In genomic region chr1:184636156-184636448, GRCh38 we compare ENCODE assay signal across 16 cellular contexts.
DNase-seq lines count a peak whose midpoint lies in the region; ATAC-seq and TF ChIP-seq lines count a peak whose summit lies in the region.
"Had no signal": no experiment of that assay in that cellular context is flagged by ENCODE, and none has a peak within 500 bp of the region (broad histone marks: within the 10 kb centered on the region; RNA-seq: fewer than 3 reads in every experiment).

No MANE protein-coding gene starts in this region.

- TF ChIP-seq CTCF in esophagus muscularis mucosa (IDR thresholded peaks at IDR 0.05) (no peak), neural crest cell (conservative IDR thresholded peaks at IDR 0.05) (no peak), smooth muscle cell (IDR thresholded peaks at IDR 0.05; ENCODE audit: borderline replicate concordance, insufficient read depth, poor library complexity, severe bottlenecking) (no peak), CD14-positive monocyte (IDR thresholded peaks at IDR 0.05) (no peak)

- ATAC-seq in HG03280 (IDR thresholded peaks at IDR 0.05; ENCODE audit: unreplicated experiment), result no peak
- ATAC-seq in GM18868 (IDR thresholded peaks at IDR 0.05; ENCODE audit: unreplicated experiment), result no peak
- ATAC-seq: GM12878, HCT116 had no signal

- H3F3A ChIP-seq in smooth muscle cell (ENCODE audit: low read depth), result no peaks in the 10 kb centered on the region

- H3K27ac Mint-ChIP-seq in neural crest cell (ENCODE audit: unreplicated experiment) (peak overlapping the region; percentile 45), CD14-positive monocyte (no peak overlapping the region)
- H3K27ac Mint-ChIP-seq: CD4-positive, CD25-positive, alpha-beta regulatory T cell had no signal

- peaks cover 19 to 41% (median 31%) of the 10 kb centered on the region in 4 donors for H3K4me1 ChIP-seq in esophagus muscularis mucosa
- H3K4me1 ChIP-seq in smooth muscle cell (ENCODE audit: low read depth), result peaks cover 13% of the 10 kb centered on the region

- H3K36me3 ChIP-seq in esophagus muscularis mucosa, result no peaks in the 10 kb centered on the region
- H3K36me3 ChIP-seq in smooth muscle cell (ENCODE audit: low read depth), result no peaks in the 10 kb centered on the region

- H3K4me3 Mint-ChIP-seq in neural crest cell (no peak overlapping the region), CD14-positive monocyte (no peak overlapping the region)
- H3K4me3 Mint-ChIP-seq: CD4-positive, CD25-positive, alpha-beta regulatory T cell had no signal

- H3K4me3 ChIP-seq in esophagus muscularis mucosa (no peak overlapping the region), smooth muscle cell (no peak overlapping the region)
- H3K4me3 ChIP-seq: GM12878 had no signal

- peak; percentile 27 for DNase-seq in RPMI7951 (ENCODE audit: low read depth)
- DNase-seq in esophagus muscularis mucosa (ENCODE audit: extremely low spot score), result no peak
- no peak for DNase-seq in neural crest cell (ENCODE audit: low read depth, low spot score)
- DNase-seq in smooth muscle cell (lab: John Stamatoyannopoulos, UW; ENCODE audit: unreplicated experiment), result no peak
- no peak for DNase-seq in SKM-1 treated with dmso at 0.1 percent for 144 hours (lab: John Stamatoyannopoulos, UW; ENCODE audit: unreplicated experiment)
- no peak for DNase-seq in CD14-positive monocyte (ENCODE audit: low spot score)
- DNase-seq: CD4-positive, CD25-positive, alpha-beta regulatory T cell; NCI-H146; NCI-H345; NCI-H526 treated with DMSO at 0.1 percent for 48 hours; NK-92 treated with Interleukin-12 subunit alpha and Interleukin-12 subunit beta, amount 100 ng/mL, for 24 hours; OCI-M1 had no signal

- peaks cover 24% of the 10 kb centered on the region for H3K4me1 Mint-ChIP-seq in neural crest cell
- peaks cover 38% of the 10 kb centered on the region for H3K4me1 Mint-ChIP-seq in CD14-positive monocyte
- H3K4me1 Mint-ChIP-seq: CD4-positive, CD25-positive, alpha-beta regulatory T cell had no signal

- H3K4me2 ChIP-seq in smooth muscle cell, result no peak overlapping the region

- H3K27me3 ChIP-seq in esophagus muscularis mucosa (no peaks in the 10 kb centered on the region), smooth muscle cell (ENCODE audit: low read depth) (no peaks in the 10 kb centered on the region)

- peaks cover 14% of the 10 kb centered on the region for H3K9me3 Mint-ChIP-seq in neural crest cell
- H3K9me3 Mint-ChIP-seq in CD14-positive monocyte, result peaks cover 0 to 9% (median 5%) of the 10 kb centered on the region in 7 donors

- H3K27ac ChIP-seq in esophagus muscularis mucosa (replicated peaks in 1 of 4) (peak overlapping the region; percentile 35 to 67 (median 42)), smooth muscle cell (ENCODE audit: low read depth) (peak overlapping the region; percentile 47)

- no peaks in the 10 kb centered on the region for H4K20me1 ChIP-seq in smooth muscle cell (ENCODE audit: low read depth)

- H3K36me3 Mint-ChIP-seq in neural crest cell (ENCODE audit: low read depth), result peaks cover 15% of the 10 kb centered on the region
- no peaks in the 10 kb centered on the region for H3K36me3 Mint-ChIP-seq in CD14-positive monocyte

- 68% methylated on average over 5 of the region's 5 CpGs for WGBS in esophagus muscularis mucosa
- WGBS in smooth muscle cell (ENCODE audit: low lambda C conversion rate), result 86% methylated on average over 5 of the region's 5 CpGs

- no peaks in the 10 kb centered on the region for H3K79me2 ChIP-seq in smooth muscle cell (ENCODE audit: low read depth)

- intact Hi-C loops in esophagus muscularis mucosa (cut with DNase I), result no loop called here
- intact Hi-C loops in CD14-positive monocyte (cut with micrococcal nuclease), result no loop called here

- H2AFZ ChIP-seq in smooth muscle cell (ENCODE audit: low read depth), result no peak overlapping the region

- no peak for TF ChIP-seq EP300 in esophagus muscularis mucosa (IDR thresholded peaks at IDR 0.05)

- H3K27me3 Mint-ChIP-seq in neural crest cell (ENCODE audit: low read depth), result no peaks in the 10 kb centered on the region
- H3K27me3 Mint-ChIP-seq in CD14-positive monocyte (ENCODE audit: low read depth in 3 of 3), result peaks cover 0 to 5% (median 3%) of the 10 kb centered on the region in 3 donors

- no peak for TF ChIP-seq POLR2A in esophagus muscularis mucosa (IDR thresholded peaks at IDR 0.05; ENCODE audit: low read depth)

- no peaks in the 10 kb centered on the region for H3K9me3 ChIP-seq in esophagus muscularis mucosa
- H3K9me3 ChIP-seq in smooth muscle cell (replicated peaks; ENCODE audit: low read depth), result no peaks in the 10 kb centered on the region

- H3K9ac ChIP-seq in smooth muscle cell (ENCODE audit: low read depth), result no peak overlapping the region
